Comparison of ENCODE assay signal across 17 cellular contexts in genomic region chr6:165222315-165223025, GRCh38.
"Had no signal": no experiment of that assay in that cellular context is flagged by ENCODE, and none has a peak within 500 bp of the region (broad histone marks: within the 10 kb centered on the region; RNA-seq: fewer than 3 reads in every experiment).

No MANE protein-coding gene starts in this region.

- H3K27me3 ChIP-seq: brain microvascular endothelial cell, esophagus muscularis mucosa, right lobe of liver, tibial nerve had no signal

- H3K9me3 ChIP-seq: esophagus muscularis mucosa, right lobe of liver, tibial nerve had no signal

- H3K4me1 Mint-ChIP-seq: activated CD4-positive, alpha-beta T cell treated with anti-CD3 and anti-CD28 coated beads, Interleukin-2, amount 10 ng/mL, durations not matched to agents 7 days and 5 days had no signal

- H3K4me1 ChIP-seq: esophagus muscularis mucosa, right lobe of liver had no signal

- H3K4me3 ChIP-seq: esophagus muscularis mucosa, right lobe of liver, tibial nerve had no signal

- H3K27me3 Mint-ChIP-seq: activated CD4-positive, alpha-beta T cell treated with anti-CD3 and anti-CD28 coated beads, Interleukin-2, amount 10 ng/mL, durations not matched to agents 7 days and 5 days had no signal

- H3K4me3 Mint-ChIP-seq: activated CD4-positive, alpha-beta T cell treated with anti-CD3 and anti-CD28 coated beads, Interleukin-2, amount 10 ng/mL, durations not matched to agents 7 days and 5 days; nephron had no signal

- DNase-seq: activated CD4-positive, alpha-beta T cell treated with anti-CD3 and anti-CD28 coated beads, Interleukin-2, amount 10 ng/mL, durations not matched to agents 7 days and 5 days; activated CD4-positive, CD25-positive, alpha-beta regulatory T cell; activated naive CD4-positive, alpha-beta T cell; anterior cingulate cortex; brain microvascular endothelial cell; cortex of kidney; effector CD4-positive, alpha-beta T cell; foreskin fibroblast; glutamatergic neuron; kidney glomerular epithelial cell; mesendoderm; right lobe of liver; stimulated activated CD4-positive, alpha-beta T cell treated with anti-CD3 and anti-CD28 coated beads, Interleukin-2, amount 100 ng/mL, for 24 hours; substantia nigra had no signal

- H3K36me3 ChIP-seq: brain microvascular endothelial cell, esophagus muscularis mucosa, right lobe of liver, tibial nerve had no signal

- H3K27ac Mint-ChIP-seq: activated CD4-positive, alpha-beta T cell treated with anti-CD3 and anti-CD28 coated beads, Interleukin-2, amount 10 ng/mL, durations not matched to agents 7 days and 5 days had no signal

- ATAC-seq: right lobe of liver had no signal
